Comparison of ENCODE assay signal across 10 cellular contexts in genomic region chr5:138573223-138573622, GRCh38. TPM values are rescaled to one million over a fixed set of nuclear protein-coding genes. Genes with fewer than 3 reads are reported as not detected.
DNase-seq lines count a peak whose midpoint lies in the region; ATAC-seq and TF ChIP-seq lines count a peak whose summit lies in the region.
"Had no signal": no experiment of that assay in that cellular context is flagged by ENCODE, and none has a peak within 500 bp of the region (broad histone marks: within the 10 kb centered on the region; RNA-seq: fewer than 3 reads in every experiment).

No MANE protein-coding gene starts in this region.

- no peak overlapping the region for H2AFZ ChIP-seq in fibroblast of lung (ENCODE audit: low read length)

- TF ChIP-seq CTCF in RWPE1 (conservative IDR thresholded peaks at IDR 0.05; ENCODE audit: low read depth) (no peak), fibroblast of lung (conservative IDR thresholded peaks at IDR 0.05 in 1 of 2, IDR thresholded peaks at IDR 0.05 in 1 of 2; ENCODE audit: low read depth in 1 of 2, low read length in 2 of 2) (no peak)

- H3K9ac ChIP-seq in fibroblast of lung (ENCODE audit: insufficient read depth, low read length): no peak overlapping the region

- H3K9me3 ChIP-seq in fibroblast of lung (ENCODE audit: control insufficient read depth, insufficient read depth, low read depth, low read length): no peaks in the 10 kb centered on the region

- H4K20me1 ChIP-seq in fibroblast of lung (ENCODE audit: control insufficient read depth, extremely low read depth, insufficient read depth, low read length): no peaks in the 10 kb centered on the region

- H3K27ac ChIP-seq in RWPE1: peak overlapping the region; percentile 60
- peak overlapping the region; percentile 16 for H3K27ac ChIP-seq in fibroblast of lung (ENCODE audit: insufficient read depth, low read length)

- peaks cover 75% of the 10 kb centered on the region for H3K36me3 Mint-ChIP-seq in activated T-cell treated with anti-CD3 and anti-CD28 coated beads, Interleukin-2, amount 50 U/mL, for 24 hours (ENCODE audit: low read depth)
- H3K36me3 Mint-ChIP-seq in stimulated activated effector memory CD8-positive, alpha-beta T cell treated with anti-CD3 and anti-CD28 coated beads, Interleukin-12 subunit alpha, Interleukin-12 subunit beta, amount 100 ng/mL, for 72 hours: peaks cover 84% of the 10 kb centered on the region

- H3K27me3 Mint-ChIP-seq in activated T-cell treated with anti-CD3 and anti-CD28 coated beads, Interleukin-2, amount 50 U/mL, for 24 hours: no peaks in the 10 kb centered on the region

- peak overlapping the region; percentile 100 for H3K27ac Mint-ChIP-seq in activated T-cell treated with anti-CD3 and anti-CD28 coated beads, Interleukin-2, amount 50 U/mL, for 24 hours
- H3K27ac Mint-ChIP-seq in stimulated activated effector memory CD8-positive, alpha-beta T cell treated with anti-CD3 and anti-CD28 coated beads, Interleukin-12 subunit alpha, Interleukin-12 subunit beta, amount 100 ng/mL, for 72 hours: peak overlapping the region; percentile 100

- peak overlapping the region; percentile 99 for H3K4me3 Mint-ChIP-seq in activated T-cell treated with anti-CD3 and anti-CD28 coated beads, Interleukin-2, amount 50 U/mL, for 24 hours
- H3K4me3 Mint-ChIP-seq in stimulated activated effector memory CD8-positive, alpha-beta T cell treated with anti-CD3 and anti-CD28 coated beads, Interleukin-12 subunit alpha, Interleukin-12 subunit beta, amount 100 ng/mL, for 72 hours: peak overlapping the region; percentile 90

- peaks cover 8% of the 10 kb centered on the region for H3K36me3 ChIP-seq in fibroblast of lung (ENCODE audit: control insufficient read depth, insufficient read depth, low read length)

- CTCF ChIA-PET in RWPE1 (lab: Yijun Ruan, JAX): interaction anchor here (0.7 to 0.8 kb wide), 2 partner anchors 70 to 744 kb away, joined by 3 to 4 read pairs; no protein-coding TSS in a partner anchor

- no peak for ATAC-seq in stimulated activated effector memory CD8-positive, alpha-beta T cell treated with anti-CD3 and anti-CD28 coated beads, Interleukin-12 subunit alpha, Interleukin-12 subunit beta, amount 100 ng/mL, for 72 hours
- ATAC-seq in GM21576 (IDR thresholded peaks at IDR 0.05; ENCODE audit: unreplicated experiment) (no peak), HG03196 (IDR thresholded peaks at IDR 0.05; ENCODE audit: unreplicated experiment) (no peak)

- H3K27me3 ChIP-seq in fibroblast of lung (ENCODE audit: control insufficient read depth, insufficient read depth, low read length): no peaks in the 10 kb centered on the region

- peak overlapping the region in 1 of 4 experiments; percentile 99 for H3K4me3 ChIP-seq in fibroblast of lung (replicated peaks in 1 of 4; ENCODE audit: control extremely low read depth in 1 of 4, insufficient read depth in 1 of 4, low read depth in 3 of 4, low read length in 4 of 4)

- no peak overlapping the region for H3K4me2 ChIP-seq in fibroblast of lung (ENCODE audit: extremely low read depth, insufficient read depth, low read length)

- H3K4me1 ChIP-seq in fibroblast of lung (ENCODE audit: control insufficient read depth, extremely low read depth, insufficient read depth, low read length): peaks cover 2% of the 10 kb centered on the region

- H3K9me3 Mint-ChIP-seq in activated T-cell treated with anti-CD3 and anti-CD28 coated beads, Interleukin-2, amount 50 U/mL, for 24 hours: peaks cover 3% of the 10 kb centered on the region
- no peaks in the 10 kb centered on the region for H3K9me3 Mint-ChIP-seq in stimulated activated effector memory CD8-positive, alpha-beta T cell treated with anti-CD3 and anti-CD28 coated beads, Interleukin-12 subunit alpha, Interleukin-12 subunit beta, amount 100 ng/mL, for 72 hours

- peaks cover 54% of the 10 kb centered on the region for H3K4me1 Mint-ChIP-seq in activated T-cell treated with anti-CD3 and anti-CD28 coated beads, Interleukin-2, amount 50 U/mL, for 24 hours (ENCODE audit: low read depth)
- H3K4me1 Mint-ChIP-seq in stimulated activated effector memory CD8-positive, alpha-beta T cell treated with anti-CD3 and anti-CD28 coated beads, Interleukin-12 subunit alpha, Interleukin-12 subunit beta, amount 100 ng/mL, for 72 hours: peaks cover 44% of the 10 kb centered on the region

- POLR2A ChIA-PET in RWPE1 (lab: Yijun Ruan, JAX; ENCODE audit: low non-redundant PET): no interaction called here

- peaks cover 42% of the 10 kb centered on the region for H3K79me2 ChIP-seq in fibroblast of lung (ENCODE audit: control insufficient read depth, insufficient read depth, low read length)

- no peak for DNase-seq in activated T-cell treated with anti-CD3 and anti-CD28 coated beads, Interleukin-2, amount 50 U/mL, for 24 hours
- DNase-seq in activated T-cell treated with anti-CD3 and anti-CD28 coated beads, Interleukin-2, amount 50 U/mL, for 48 hours: no peak
- no peak for DNase-seq in RWPE1 (ENCODE audit: low spot score)
- DNase-seq in fibroblast of lung (ENCODE audit: low read depth in 2 of 2): no peak
- DNase-seq in stimulated activated effector memory CD8-positive, alpha-beta T cell treated with anti-CD3 and anti-CD28 coated beads, Interleukin-12 subunit alpha, Interleukin-12 subunit beta, amount 100 ng/mL, for 72 hours (ENCODE audit: low spot score in 2 of 2): no peak
- no peak for DNase-seq in putamen (ENCODE audit: low spot score)
- DNase-seq: NCI-H187 treated with DMSO at 0.1 percent for 48 hours, OCI-M1 had no signal

RNA-seq across cellular contexts. Expression of gene HSPA9, which starts 2.0 kb away (rescaled TPM):
- total RNA-seq in fibroblast of lung: 482 and 522 TPM in 2 replicates
- polyA plus RNA-seq in fibroblast of lung: 148 and 190 TPM in 2 replicates
- 141 and 176 TPM in 2 replicates for polyA plus RNA-seq in fibroblast of lung (2012)
- 86.7 and 245 TPM in 2 replicates for polyA minus RNA-seq in fibroblast of lung (ENCODE audit: low replicate concordance)

RNA-seq across cellular contexts. Expression of gene ETF1, which starts 30.2 kb away (rescaled TPM):
- total RNA-seq in fibroblast of lung: 117 and 118 TPM in 2 replicates
- 94.0 and 103 TPM in 2 replicates for polyA plus RNA-seq in fibroblast of lung
- 83.5 and 97.2 TPM in 2 replicates for polyA plus RNA-seq in fibroblast of lung (2012)
- polyA minus RNA-seq in fibroblast of lung (ENCODE audit: low replicate concordance): 9.8 and 13.2 TPM in 2 replicates
